In genomic region chr9:93210324-93210973, GRCh38 we compare ENCODE assay signal across 20 cellular contexts. TPM values are rescaled to one million over a fixed set of nuclear protein-coding genes. Genes with fewer than 3 reads are reported as not detected.
DNase-seq lines count a peak whose midpoint lies in the region; ATAC-seq and TF ChIP-seq lines count a peak whose summit lies in the region.
"Had no signal": no experiment of that assay in that cellular context is flagged by ENCODE, and none has a peak within 500 bp of the region (broad histone marks: within the 10 kb centered on the region; RNA-seq: fewer than 3 reads in every experiment).

No MANE protein-coding gene starts in this region.

- no peaks in the 10 kb centered on the region for H3K27me3 ChIP-seq in sigmoid colon
- H3K27me3 ChIP-seq: SJSA1 had no signal

- no peak for TF ChIP-seq CTCF in sigmoid colon (IDR thresholded peaks at IDR 0.05)

- no peaks in the 10 kb centered on the region for H3K36me3 ChIP-seq in sigmoid colon
- H3K36me3 ChIP-seq: SJSA1 had no signal

- peaks cover 0 to 3% (median 0%) of the 10 kb centered on the region in 4 donors for H3K9me3 ChIP-seq in sigmoid colon
- H3K9me3 ChIP-seq: SJSA1 had no signal

- H3K4me1 ChIP-seq in sigmoid colon, result peaks cover 0 to 51% (median 41%) of the 10 kb centered on the region in 4 donors
- H3K4me1 ChIP-seq: SJSA1 had no signal

- ATAC-seq in left colon, result peak; percentile 56
- no peak for ATAC-seq in GM21576 (IDR thresholded peaks at IDR 0.05; ENCODE audit: unreplicated experiment)
- no peak for ATAC-seq in HG02759 (IDR thresholded peaks at IDR 0.05; ENCODE audit: unreplicated experiment)
- ATAC-seq: GM23338 had no signal

- 56 to 84% methylated on average over 15 of the region's 15 CpGs for WGBS in sigmoid colon, 2 donors

- peak; percentile 15 for DNase-seq in DMS 273 (lab: John Stamatoyannopoulos, UW; ENCODE audit: unreplicated experiment)
- DNase-seq in DMS 273 treated with DMSO at 0.1 percent for 48 hours (lab: John Stamatoyannopoulos, UW), result no peak
- DNase-seq in left colon, result no peak
- DNase-seq in sigmoid colon, result no peak
- DNase-seq in activated naive CD4-positive, alpha-beta T cell treated with Interleukin-2 at 50 U/mL for 16 hours, result no peak
- DNase-seq: COR-L47, DMS79, IMR-90, Kasumi-1, NCI-H1105 treated with DMSO at 0.1 percent for 48 hours, NCI-H187, NCI-H2171 treated with DMSO at 0.1 percent for 48 hours, NCI-H774 had no signal

- no peak for TF ChIP-seq POLR2A in sigmoid colon (IDR thresholded peaks at IDR 0.05)

- no peak for TF ChIP-seq EP300 in sigmoid colon (IDR thresholded peaks at IDR 0.05)

- no peak overlapping the region for H3K4me3 ChIP-seq in sigmoid colon
- H3K4me3 ChIP-seq: GM23338, SJSA1 had no signal

- intact Hi-C loops in left colon (cut with DNase I, micrococcal nuclease), result no loop called here
- intact Hi-C loops in sigmoid colon (cut with DNase I), result no loop called here

- H3K27ac ChIP-seq in sigmoid colon, result peak overlapping the region in 3 of 4 donors; percentile 32 to 48 (median 41)
- H3K27ac ChIP-seq: 22Rv1, C4-2B, SJSA1 had no signal

TF ChIP-seq in PFSK-1, 5 proteins besides CTCF, POLR2A, EP300 and RAD21:
- TF ChIP-seq TAF1 (IDR thresholded peaks at IDR 0.05; ENCODE audit: borderline replicate concordance, insufficient read depth, low read length) (no peak), POLR2AphosphoS5 (IDR thresholded peaks at IDR 0.05; ENCODE audit: low read depth, low read length) (0 out of 2 replicates have a peak, but pooled peaks have one; percentile 22)

RNA-seq across cellular contexts. Expression of gene WNK2, which starts 26.5 kb away (rescaled TPM):
- 129 TPM for polyA plus RNA-seq in PFSK-1 (2012; ENCODE audit: insufficient read length, low read depth)
- total RNA-seq in left colon (100 to 1,000 TPM; 161 to 279 TPM), sigmoid colon (10 to 100 TPM; 16.0 to 95.8 (median 29.0) TPM)
- 10 to 100 TPM; 12.6 to 80.1 (median 19.0) TPM for polyA plus RNA-seq in sigmoid colon
- total RNA-seq: IMR-90, SJSA1 had no signal
- polyA plus RNA-seq: IMR-90 had no signal
